In the genomic region with DNA sequence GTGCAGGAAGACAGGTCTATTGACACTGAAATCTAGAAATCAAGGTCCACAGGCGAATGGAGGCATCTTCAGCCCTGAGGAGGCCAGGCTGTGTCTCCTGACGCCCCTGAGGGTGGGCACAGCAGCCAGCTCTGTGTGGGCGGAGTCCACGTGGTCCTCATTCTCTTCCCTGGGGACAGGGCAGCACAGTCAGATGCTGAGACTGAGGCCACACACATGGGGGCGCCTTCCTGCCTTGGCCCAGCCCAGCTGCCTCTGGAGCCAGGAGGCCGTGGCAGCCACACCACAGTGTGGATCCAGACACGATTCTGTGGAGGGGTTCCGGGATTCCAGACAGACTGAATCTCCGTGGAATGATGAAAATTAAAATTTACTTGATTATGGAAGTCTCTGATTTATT, we compare ENCODE assay signal across 11 cellular contexts. TPM values are rescaled to one million over a fixed set of nuclear protein-coding genes. Genes with fewer than 3 reads are reported as not detected.
A peak's percentile ranks its signal among the peaks of the same experiment; 100 is the strongest.
DNase-seq lines count a peak whose midpoint lies in the region; TF ChIP-seq lines count a peak whose summit lies in the region.
"Had no signal": no experiment of that assay in that cellular context is flagged by ENCODE, and none has a peak within 500 bp of the region (broad histone marks: within the 10 kb centered on the region; RNA-seq: fewer than 3 reads in every experiment).

No MANE protein-coding gene starts in this region.

- POLR2A ChIA-PET in A673 (lab: Charles Lee; ENCODE audit: low non-redundant PET): no interaction called here

- no peak overlapping the region for H3K27ac ChIP-seq in A673 (ENCODE audit: low read depth, low read length, poor library complexity, severe bottlenecking)
- H3K27ac ChIP-seq in brain microvascular endothelial cell: no peak overlapping the region
- H3K27ac ChIP-seq: prostate gland had no signal

- intact Hi-C loops in A673 (cut with micrococcal nuclease; ENCODE audit: unreplicated experiment): loop anchor here (5.0 kb wide), 1 partner anchor 83 kb away; no protein-coding TSS in a partner anchor

- CTCF ChIA-PET in A673 (lab: Charles Lee): interaction anchor here (0.8 kb wide), 1 partner anchor 46 kb away, joined by 8 read pairs; no protein-coding TSS in a partner anchor

- DNase-seq in A673 (ENCODE audit: low spot score) (peak; percentile 58), brain microvascular endothelial cell (no peak), H4 (ENCODE audit: low spot score) (no peak), NCI-H1048 (lab: John Stamatoyannopoulos, UW) (no peak), NCI-H187 treated with DMSO at 0.1 percent for 48 hours (lab: John Stamatoyannopoulos, UW) (no peak)
- DNase-seq: activated CD4-positive, alpha-beta T cell treated with anti-CD3 and anti-CD28 coated beads, Interleukin-2, amount 50 U/mL, for 48 hours; activated naive CD4-positive, alpha-beta T cell treated with anti-CD3 and anti-CD28 coated beads for 36 hours; foreskin fibroblast; NCI-H2227 treated with DMSO at 0.1 percent for 48 hours had no signal

- in situ Hi-C loops in brain microvascular endothelial cell (cut with HindIII; ENCODE audit: low pct_ligation_motif_present, low sequenced_read_pairs): no loop called here

- BruUV-seq in A673 (replicated peaks; lab: Mats Ljungman, UMichigan): no TSS peak

- TF ChIP-seq CTCF in A673 (conservative IDR thresholded peaks at IDR 0.05; ENCODE audit: low read depth, low read length) (peak; percentile 27; the same call in 1 of the 2 replicates), GM12872 (IDR thresholded peaks at IDR 0.05; ENCODE audit: insufficient read depth, low read depth, low read length) (0 out of 3 replicates have a peak, but pooled peaks have one; percentile 19), brain microvascular endothelial cell (IDR thresholded peaks at IDR 0.05; ENCODE audit: low read depth, low read length, missing control alignments) (peak; percentile 26)

- H3K4me1 ChIP-seq in A673 (ENCODE audit: insufficient read depth, low read length, poor library complexity, severe bottlenecking): no peaks in the 10 kb centered on the region
- H3K4me1 ChIP-seq: prostate gland had no signal

- no peaks in the 10 kb centered on the region for H3K9me3 ChIP-seq in A673 (ENCODE audit: low read depth, low read length, poor library complexity, severe bottlenecking)
- H3K9me3 ChIP-seq: prostate gland had no signal

- H3K27me3 ChIP-seq in A673 (replicated peaks; ENCODE audit: insufficient read depth, low read depth, low read length, poor library complexity): no peaks in the 10 kb centered on the region
- no peaks in the 10 kb centered on the region for H3K27me3 ChIP-seq in brain microvascular endothelial cell (replicated peaks)

- peaks cover 51% of the 10 kb centered on the region for H3K36me3 ChIP-seq in A673 (ENCODE audit: insufficient read depth, low read length, poor library complexity, severe bottlenecking)
- peaks cover 48% of the 10 kb centered on the region for H3K36me3 ChIP-seq in brain microvascular endothelial cell (replicated peaks)

- no peak overlapping the region for H3K4me3 ChIP-seq in A673 (ENCODE audit: low read depth, low read length, poor library complexity, severe bottlenecking)
- H3K4me3 ChIP-seq in brain microvascular endothelial cell (ENCODE audit: low read depth, low read length): no peak overlapping the region
- H3K4me3 ChIP-seq: prostate gland had no signal

RNA-seq across cellular contexts. Expression of a gene that starts 20.8 kb away (rescaled TPM):
- 4.7 and 5.5 TPM in 2 replicates for total RNA-seq in A673 (2021)
- total RNA-seq in H4 (2014; rRNA removed; shearing (Covaris generic)): 1.7 and 2.1 TPM in 2 replicates

RNA-seq across cellular contexts. Expression of a gene that starts 42.0 kb away (rescaled TPM):
- total RNA-seq in A673 (2021): 102 TPM in 2 replicates
- 37.7 and 42.6 TPM in 2 replicates for total RNA-seq in H4 (2014; rRNA removed; shearing (Covaris generic))

RNA-seq across cellular contexts. Expression of a gene that starts 57.3 kb away (rescaled TPM):
- 227 and 231 TPM in 2 replicates for total RNA-seq in A673 (2021)
- 48.0 and 53.5 TPM in 2 replicates for total RNA-seq in H4 (2014; rRNA removed; shearing (Covaris generic))
